31 cellular contexts compared by ENCODE assay signal in genomic region chr1:163378554-163378953, GRCh38.
"Had no signal": no experiment of that assay in that cellular context is flagged by ENCODE, and none has a peak within 500 bp of the region (broad histone marks: within the 10 kb centered on the region; RNA-seq: fewer than 3 reads in every experiment).

No MANE protein-coding gene starts in this region.

- H3K4me3 Mint-ChIP-seq: activated B cell treated with CpG ODN at 0.5 μM for 24 hours; activated CD8-positive, alpha-beta T cell treated with anti-CD3 and anti-CD28 coated beads for 36 hours; activated naive CD8-positive, alpha-beta T cell; activated T-cell treated with anti-CD3 and anti-CD28 coated beads, Interleukin-2, amount 50 U/mL, for 4 hours; activated T-helper 17 cell treated with anti-CD3 and anti-CD28 coated beads, Interleukin-2, amount 50 U/mL, for 72 hours; central memory CD8-positive, alpha-beta T cell; dendritic cell treated with granulocyte-macrophage colony-stimulating factor and Interleukin-4, amounts not matched to agents 40 ng/mL and 50 ng/mL, for 4 days; endodermal cell; T-helper 17 cell; T-helper 2 cell treated with Interferon-gamma antibody and Interleukin-4, amounts not matched to agents 5 μg/mL and 100 μg/mL, for 36 hours had no signal

- H3K36me3 Mint-ChIP-seq: activated naive CD8-positive, alpha-beta T cell had no signal

- H3K36me3 ChIP-seq: brain microvascular endothelial cell, esophagus muscularis mucosa, gastroesophageal sphincter, WERI-Rb-1 had no signal

- H3K27ac ChIP-seq: brain microvascular endothelial cell, coronary artery, dorsolateral prefrontal cortex, esophagus muscularis mucosa, foreskin keratinocyte, gastroesophageal sphincter, WERI-Rb-1 had no signal

- H3K4me1 Mint-ChIP-seq: activated B cell treated with CpG ODN at 0.5 μM for 24 hours; activated T-helper 17 cell treated with anti-CD3 and anti-CD28 coated beads, Interleukin-2, amount 50 U/mL, for 72 hours; central memory CD8-positive, alpha-beta T cell had no signal

- H3K27ac Mint-ChIP-seq: activated B cell treated with CpG ODN at 0.5 μM for 24 hours; activated CD8-positive, alpha-beta T cell treated with anti-CD3 and anti-CD28 coated beads for 36 hours; activated naive CD8-positive, alpha-beta T cell; activated T-helper 17 cell treated with anti-CD3 and anti-CD28 coated beads, Interleukin-2, amount 50 U/mL, for 72 hours; dendritic cell treated with granulocyte-macrophage colony-stimulating factor and Interleukin-4, amounts not matched to agents 40 ng/mL and 50 ng/mL, for 4 days; endodermal cell; T-helper 17 cell; T-helper 2 cell treated with Interferon-gamma antibody and Interleukin-4, amounts not matched to agents 5 μg/mL and 100 μg/mL, for 36 hours had no signal

- ATAC-seq: activated CD4-positive, CD25-positive, alpha-beta regulatory T cell treated with anti-CD3 and anti-CD28 coated beads, Interleukin-2, amount 50 U/mL, for 24 hours; activated CD8-positive, alpha-beta T cell treated with anti-CD3 and anti-CD28 coated beads for 36 hours; activated T-cell treated with anti-CD3 and anti-CD28 coated beads, Interleukin-2, amount 50 U/mL, for 4 hours; activated T-helper 17 cell treated with anti-CD3 and anti-CD28 coated beads, Interleukin-2, amount 50 U/mL, for 72 hours; foreskin keratinocyte; gastroesophageal sphincter; T-helper 17 cell had no signal

- H3K9me3 ChIP-seq: esophagus muscularis mucosa, gastroesophageal sphincter had no signal

- H3K4me3 ChIP-seq: coronary artery, dorsolateral prefrontal cortex, esophagus muscularis mucosa, gastroesophageal sphincter had no signal

- H3K4me1 ChIP-seq: foreskin keratinocyte had no signal

- DNase-seq: activated B cell treated with CpG ODN at 0.5 μM for 24 hours; activated CD4-positive, alpha-beta T cell treated with anti-CD3 and anti-CD28 coated beads for 48 hours; activated CD4-positive, alpha-beta T cell treated with anti-CD3 and anti-CD28 coated beads, Interleukin-2, amount 50 U/mL, for 1 hour; activated CD4-positive, alpha-beta T cell treated with anti-CD3 and anti-CD28 coated beads, Interleukin-2, amount 50 U/mL, for 48 hours; activated CD8-positive, alpha-beta memory T cell treated with anti-CD3 and anti-CD28 coated beads for 24 hours; activated CD8-positive, alpha-beta T cell treated with anti-CD3 and anti-CD28 coated beads for 36 hours; activated effector memory CD4-positive, alpha-beta T cell treated with Interleukin-2 at 50 U/mL for 16 hours; activated gamma-delta T cell treated with Interleukin-2 at 50 U/mL for 16 hours; activated naive CD4-positive, alpha-beta T cell treated with anti-CD3 and anti-CD28 coated beads, Interleukin-2, amount 50 U/mL, for 16 hours; activated naive CD4-positive, alpha-beta T cell treated with Interleukin-2 at 50 U/mL for 16 hours; activated T-cell treated with anti-CD3 and anti-CD28 coated beads, Interleukin-2, amount 50 U/mL, for 4 hours; amniotic stem cell; anterior cingulate cortex; brain microvascular endothelial cell; dorsolateral prefrontal cortex; effector memory CD4-positive, alpha-beta T cell; endodermal cell; foreskin keratinocyte; T-helper 1 cell; T-helper 17 cell; T1000; WERI-Rb-1 had no signal

- H3K9me3 Mint-ChIP-seq: activated B cell treated with CpG ODN at 0.5 μM for 24 hours; activated CD8-positive, alpha-beta T cell treated with anti-CD3 and anti-CD28 coated beads for 36 hours; activated T-cell treated with anti-CD3 and anti-CD28 coated beads, Interleukin-2, amount 50 U/mL, for 4 hours; activated T-helper 17 cell treated with anti-CD3 and anti-CD28 coated beads, Interleukin-2, amount 50 U/mL, for 72 hours; central memory CD8-positive, alpha-beta T cell; dendritic cell treated with granulocyte-macrophage colony-stimulating factor and Interleukin-4, amounts not matched to agents 40 ng/mL and 50 ng/mL, for 4 days; endodermal cell; T-helper 2 cell treated with Interferon-gamma antibody and Interleukin-4, amounts not matched to agents 5 μg/mL and 100 μg/mL, for 36 hours had no signal

- H3K27me3 ChIP-seq: brain microvascular endothelial cell, dorsolateral prefrontal cortex, esophagus muscularis mucosa, gastroesophageal sphincter had no signal

- H3K27me3 Mint-ChIP-seq: dendritic cell treated with granulocyte-macrophage colony-stimulating factor and Interleukin-4, amounts not matched to agents 40 ng/mL and 50 ng/mL, for 4 days had no signal
